In the genomic region with DNA sequence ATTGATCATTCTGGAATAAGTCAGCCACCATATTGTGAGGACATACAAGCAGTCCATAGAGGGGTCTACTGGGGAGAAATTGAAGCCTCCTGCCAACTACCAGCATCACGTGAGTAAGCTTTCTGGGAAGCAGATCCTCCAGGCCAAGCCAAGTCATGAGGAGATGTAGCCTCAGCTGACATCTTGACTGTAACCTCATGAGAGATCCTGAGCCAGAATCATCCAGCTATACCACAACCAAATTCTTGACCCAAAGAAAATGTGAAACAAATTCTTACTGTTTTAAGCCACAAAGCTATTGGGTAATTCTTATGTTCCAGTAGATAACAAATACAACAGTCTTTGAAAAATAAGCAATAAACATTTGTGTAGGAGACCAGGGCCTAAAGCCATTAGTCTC, we compare ENCODE assay signal across 15 cellular contexts.
"Had no signal": no experiment of that assay in that cellular context is flagged by ENCODE, and none has a peak within 500 bp of the region (broad histone marks: within the 10 kb centered on the region; RNA-seq: fewer than 3 reads in every experiment).

No MANE protein-coding gene starts in this region.

- H3K4me1 ChIP-seq: ascending aorta, parathyroid adenoma, tibial nerve had no signal

- H3K27ac ChIP-seq: ascending aorta, hepatocyte, parathyroid adenoma, WERI-Rb-1 had no signal

- H3K27me3 Mint-ChIP-seq: activated naive CD8-positive, alpha-beta T cell treated with anti-CD3 and anti-CD28 coated beads, Interleukin-2, amount 10 ng/mL, durations not matched to agents 7 days and 5 days had no signal

- H3K36me3 ChIP-seq: ascending aorta, tibial nerve, WERI-Rb-1 had no signal

- H2AFZ ChIP-seq: hepatocyte, parathyroid adenoma had no signal

- H3K79me2 ChIP-seq: hepatocyte, parathyroid adenoma had no signal

- DNase-seq: activated CD4-positive, alpha-beta T cell treated with anti-CD3 and anti-CD28 coated beads for 4 hours; activated CD8-positive, alpha-beta memory T cell treated with anti-CD3 and anti-CD28 coated beads, Interleukin-2, amount 50 U/mL, for 48 hours; activated CD8-positive, alpha-beta T cell treated with anti-CD3 and anti-CD28 coated beads, Interleukin-2, amount 10 ng/mL, durations not matched to agents 7 days and 5 days; activated naive CD8-positive, alpha-beta T cell treated with anti-CD3 and anti-CD28 coated beads, Interleukin-2, amount 10 ng/mL, durations not matched to agents 7 days and 5 days; dermis blood vessel endothelial cell; endodermal cell; erythroblast; small intestine; T-helper 9 cell; WERI-Rb-1 had no signal

- H3K27ac Mint-ChIP-seq: activated CD8-positive, alpha-beta T cell treated with anti-CD3 and anti-CD28 coated beads, Interleukin-2, amount 10 ng/mL, durations not matched to agents 7 days and 5 days; activated naive CD8-positive, alpha-beta T cell treated with anti-CD3 and anti-CD28 coated beads, Interleukin-2, amount 10 ng/mL, durations not matched to agents 7 days and 5 days; endodermal cell; mesothelial cell of epicardium had no signal

- ATAC-seq: activated CD8-positive, alpha-beta T cell treated with anti-CD3 and anti-CD28 coated beads, Interleukin-2, amount 10 ng/mL, durations not matched to agents 7 days and 5 days had no signal

- H3K4me1 Mint-ChIP-seq: endodermal cell had no signal

- H3K36me3 Mint-ChIP-seq: mesothelial cell of epicardium had no signal

- H3K9me3 ChIP-seq: ascending aorta, tibial nerve had no signal

- H3K27me3 ChIP-seq: ascending aorta, hepatocyte, tibial nerve had no signal

- H3K9me3 Mint-ChIP-seq: endodermal cell had no signal

- H3K4me2 ChIP-seq: hepatocyte had no signal

- H3K9ac ChIP-seq: parathyroid adenoma had no signal

- H3K4me3 ChIP-seq: ascending aorta, hepatocyte, tibial nerve had no signal

- H3K4me3 Mint-ChIP-seq: activated CD8-positive, alpha-beta T cell treated with anti-CD3 and anti-CD28 coated beads, Interleukin-2, amount 10 ng/mL, durations not matched to agents 7 days and 5 days; activated naive CD8-positive, alpha-beta T cell treated with anti-CD3 and anti-CD28 coated beads, Interleukin-2, amount 10 ng/mL, durations not matched to agents 7 days and 5 days; endodermal cell; mesothelial cell of epicardium had no signal
